ENCODE assay signal across 17 cellular contexts in genomic region chr6:45199554-45199953, GRCh38.
DNase-seq lines count a peak whose midpoint lies in the region; TF ChIP-seq lines count a peak whose summit lies in the region.
"Had no signal": no experiment of that assay in that cellular context is flagged by ENCODE, and none has a peak within 500 bp of the region (broad histone marks: within the 10 kb centered on the region; RNA-seq: fewer than 3 reads in every experiment).

No MANE protein-coding gene starts in this region.

- H3K27me3 ChIP-seq in KMS-11 (ENCODE audit: insufficient read depth, low read depth) (no peaks in the 10 kb centered on the region), liver (ENCODE audit: control insufficient read depth in 4 of 4, insufficient read depth in 4 of 4, low read length in 3 of 4) (no peaks in the 10 kb centered on the region), WERI-Rb-1 (ENCODE audit: insufficient read depth, low read depth, severe bottlenecking) (no peaks in the 10 kb centered on the region)
- H3K27me3 ChIP-seq: BLaER1 had no signal

- no peaks in the 10 kb centered on the region for H4K20me1 ChIP-seq in KMS-11 (ENCODE audit: insufficient read depth)
- H4K20me1 ChIP-seq: BLaER1 had no signal

- H3K36me3 Mint-ChIP-seq in T-helper 2 cell treated with Interferon-gamma antibody and Interleukin-4, amounts not matched to agents 5 μg/mL and 100 μg/mL, for 36 hours (ENCODE audit: low read depth), result peaks cover 3% of the 10 kb centered on the region
- no peaks in the 10 kb centered on the region for H3K36me3 Mint-ChIP-seq in osteocyte (ENCODE audit: unreplicated experiment)
- H3K36me3 Mint-ChIP-seq: CD8-positive, alpha-beta T cell had no signal

- peak overlapping the region; percentile 29 for H3K27ac ChIP-seq in 22Rv1
- peak overlapping the region; percentile 85 for H3K27ac ChIP-seq in KMS-11
- H3K27ac ChIP-seq in liver (ENCODE audit: low read depth in 1 of 2, low read length in 2 of 2), result no peak overlapping the region
- H3K27ac ChIP-seq in WERI-Rb-1, result no peak overlapping the region
- H3K27ac ChIP-seq: BLaER1, HL-60 had no signal

- TF ChIP-seq CTCF in 22Rv1 (IDR thresholded peaks at IDR 0.05) (0 out of 2 replicates have a peak, but pooled peaks have one; percentile 3), KMS-11 (conservative IDR thresholded peaks at IDR 0.05; ENCODE audit: low read depth, low read length) (no peak), liver (IDR thresholded peaks at IDR 0.05; ENCODE audit: low read depth, low read length, missing input control) (no peak), osteocyte (IDR thresholded peaks at IDR 0.05) (no peak), WERI-Rb-1 (IDR thresholded peaks at IDR 0.05; ENCODE audit: low read depth, low read length) (no peak)

- H3K27me3 Mint-ChIP-seq in T-helper 2 cell treated with Interferon-gamma antibody and Interleukin-4, amounts not matched to agents 5 μg/mL and 100 μg/mL, for 36 hours (ENCODE audit: low read depth), result no peaks in the 10 kb centered on the region
- H3K27me3 Mint-ChIP-seq in osteocyte (ENCODE audit: unreplicated experiment), result no peaks in the 10 kb centered on the region

- no peaks in the 10 kb centered on the region for H3K9me3 ChIP-seq in liver (ENCODE audit: control insufficient read depth in 4 of 4, low read length in 3 of 4)
- no peaks in the 10 kb centered on the region for H3K9me3 ChIP-seq in WERI-Rb-1 (ENCODE audit: severe bottlenecking)
- H3K9me3 ChIP-seq: BLaER1, SK-N-SH had no signal

- H3K79me2 ChIP-seq in KMS-11 (ENCODE audit: insufficient read depth, low read depth), result peaks cover 11% of the 10 kb centered on the region; the same call in 1 of the 2 replicates

- H3K9me3 Mint-ChIP-seq in T-helper 2 cell treated with Interferon-gamma antibody and Interleukin-4, amounts not matched to agents 5 μg/mL and 100 μg/mL, for 36 hours, result no peaks in the 10 kb centered on the region
- H3K9me3 Mint-ChIP-seq in osteocyte (ENCODE audit: unreplicated experiment), result no peaks in the 10 kb centered on the region
- H3K9me3 Mint-ChIP-seq: CD8-positive, alpha-beta T cell; H9 had no signal

- H3K9ac ChIP-seq in KMS-11 (peak overlapping the region; percentile 41), liver (ENCODE audit: low read depth in 1 of 2, low read length in 2 of 2) (peak overlapping the region; percentile 38 to 72)
- H3K9ac ChIP-seq: BLaER1, SK-N-SH had no signal

- H3K4me3 ChIP-seq in KMS-11 (IDR thresholded peaks at IDR 0.05; ENCODE audit: insufficient read depth, low read depth, low read length), result no peak overlapping the region
- H3K4me3 ChIP-seq in liver (ENCODE audit: low read depth in 1 of 3, low read length in 3 of 3), result no peak overlapping the region
- H3K4me3 ChIP-seq in WERI-Rb-1 (ENCODE audit: low read depth, low read length), result no peak overlapping the region
- H3K4me3 ChIP-seq: BLaER1 had no signal

- H3K36me3 ChIP-seq in KMS-11 (ENCODE audit: insufficient read depth) (no peaks in the 10 kb centered on the region), liver (ENCODE audit: control insufficient read depth in 4 of 4, insufficient read depth in 3 of 4, low read depth in 1 of 4, low read length in 3 of 4) (no peaks in the 10 kb centered on the region), WERI-Rb-1 (no peaks in the 10 kb centered on the region)
- H3K36me3 ChIP-seq: BLaER1 had no signal

- no peak overlapping the region for H2AFZ ChIP-seq in KMS-11 (ENCODE audit: low read depth)

- H3K27ac Mint-ChIP-seq in T-helper 2 cell treated with Interferon-gamma antibody and Interleukin-4, amounts not matched to agents 5 μg/mL and 100 μg/mL, for 36 hours, result peak overlapping the region; percentile 84
- no peak overlapping the region for H3K27ac Mint-ChIP-seq in osteocyte (ENCODE audit: unreplicated experiment)
- H3K27ac Mint-ChIP-seq: CD8-positive, alpha-beta T cell; H9 had no signal

- H3K4me1 ChIP-seq in KMS-11 (ENCODE audit: low read depth, poor library complexity, severe bottlenecking) (peaks cover 94% of the 10 kb centered on the region), liver (ENCODE audit: control insufficient read depth in 4 of 4, insufficient read depth in 4 of 4, low read length in 3 of 4) (peaks cover 0 to 9% (median 2%) of the 10 kb centered on the region in 4 donors)

- H3K4me1 Mint-ChIP-seq in T-helper 2 cell treated with Interferon-gamma antibody and Interleukin-4, amounts not matched to agents 5 μg/mL and 100 μg/mL, for 36 hours (ENCODE audit: low read depth), result peaks cover 34% of the 10 kb centered on the region
- H3K4me1 Mint-ChIP-seq in osteocyte (ENCODE audit: unreplicated experiment), result peaks cover 12% of the 10 kb centered on the region
- H3K4me1 Mint-ChIP-seq: H9 had no signal

- H3K4me3 Mint-ChIP-seq in T-helper 2 cell treated with Interferon-gamma antibody and Interleukin-4, amounts not matched to agents 5 μg/mL and 100 μg/mL, for 36 hours, result peak overlapping the region; percentile 72
- no peak overlapping the region for H3K4me3 Mint-ChIP-seq in osteocyte (ENCODE audit: unreplicated experiment)
- H3K4me3 Mint-ChIP-seq: CD8-positive, alpha-beta T cell; H9 had no signal

- TF ChIP-seq RAD21 in liver (IDR thresholded peaks at IDR 0.05), result no peak

- DNase-seq in T-helper 2 cell treated with Interferon-gamma antibody and Interleukin-4, amounts not matched to agents 5 μg/mL and 100 μg/mL, for 36 hours (ENCODE audit: low spot score), result no peak
- DNase-seq in osteocyte (ENCODE audit: extremely low spot score, unreplicated experiment), result no peak
- no peak for DNase-seq in NCI-H2196 treated with DMSO at 0.1 percent for 48 hours (lab: John Stamatoyannopoulos, UW; ENCODE audit: unreplicated experiment)
- no peak for DNase-seq in WERI-Rb-1
- DNase-seq: CD8-positive, alpha-beta T cell; DMS79; H9; IMR-90; NCI-H1105; NCI-H2081; Right ventricle myocardium superior; SK-N-SH had no signal

- peak overlapping the region; percentile 81 for H3K4me2 ChIP-seq in KMS-11
- H3K4me2 ChIP-seq: BLaER1, SK-N-SH had no signal

TF ChIP-seq in liver, 16 proteins besides CTCF, POLR2A, EP300 and RAD21:
- no peak for TF ChIP-seq FOXA1 (IDR thresholded peaks at IDR 0.05)
- TF ChIP-seq HNF4A (conservative IDR thresholded peaks at IDR 0.05), result peak in 1 of 2 donors; percentile 7
- TF ChIP-seq ATF3 (IDR thresholded peaks at IDR 0.05), result no peak

Comparison
In these comparisons a context has a peak if more than half of its experiments do, and no peak if none do; other contexts are left out.
1. H3K27ac ChIP-seq: peak in 22Rv1 (single experiment) and KMS-11 (single experiment); none in liver (0 of 2) and WERI-Rb-1 (single experiment).